17 cellular contexts compared by ENCODE assay signal in genomic region chr21:15000076-15000475, GRCh38.
DNase-seq lines count a peak whose midpoint lies in the region; ATAC-seq and TF ChIP-seq lines count a peak whose summit lies in the region.
"Had no signal": no experiment of that assay in that cellular context is flagged by ENCODE, and none has a peak within 500 bp of the region (broad histone marks: within the 10 kb centered on the region; RNA-seq: fewer than 3 reads in every experiment).

No MANE protein-coding gene starts in this region.

- no peak for ATAC-seq in HG02981 (IDR thresholded peaks at IDR 0.05; ENCODE audit: unreplicated experiment)
- no peak for ATAC-seq in GM21381 (IDR thresholded peaks at IDR 0.05; ENCODE audit: unreplicated experiment)
- ATAC-seq: GM23338 had no signal

- peak overlapping the region in 3 of 5 experiments; percentile 5 to 69 (median 10) for H3K27ac Mint-ChIP-seq in brain
- H3K27ac Mint-ChIP-seq: GM23338; T-helper 2 cell treated with Interferon-gamma antibody and Interleukin-4, amounts not matched to agents 5 μg/mL and 100 μg/mL, for 36 hours had no signal

- H3K4me3 Mint-ChIP-seq in brain = peak overlapping the region in 1 of 5 experiments; percentile 5
- H3K4me3 Mint-ChIP-seq: GM23338; T-helper 2 cell treated with Interferon-gamma antibody and Interleukin-4, amounts not matched to agents 5 μg/mL and 100 μg/mL, for 36 hours had no signal

- H3K9me3 Mint-ChIP-seq in brain = no peaks in the 10 kb centered on the region
- H3K9me3 Mint-ChIP-seq: GM23338; T-helper 2 cell treated with Interferon-gamma antibody and Interleukin-4, amounts not matched to agents 5 μg/mL and 100 μg/mL, for 36 hours had no signal

- TF ChIP-seq CTCF in brain (conservative IDR thresholded peaks at IDR 0.05) = no peak

- DNase-seq in A172 (ENCODE audit: low spot score) (peak; percentile 15), H4 (ENCODE audit: low spot score) (peak; percentile 42), kidney tubule cell (ENCODE audit: low spot score) (peak; percentile 89), NCI-H1694 treated with DMSO at 0.1 percent for 48 hours (lab: John Stamatoyannopoulos, UW) (no peak), globus pallidus (ENCODE audit: low spot score) (no peak)
- DNase-seq: activated CD4-positive, alpha-beta T cell treated with anti-CD3 and anti-CD28 coated beads for 1 hour; activated CD8-positive, alpha-beta memory T cell treated with anti-CD3 and anti-CD28 coated beads, Interleukin-2, amount 50 U/mL, for 48 hours; activated naive CD4-positive, alpha-beta T cell treated with anti-CD3 and anti-CD28 coated beads, Interleukin-2, amount 50 U/mL, for 16 hours; central memory CD4-positive, alpha-beta T cell; NCI-H1092 treated with DMSO at 0.1 percent for 48 hours; posterior cingulate gyrus; SIG-M5 had no signal

- no peaks in the 10 kb centered on the region for H3K27me3 Mint-ChIP-seq in brain

- peaks cover 20% of the 10 kb centered on the region for H3K36me3 Mint-ChIP-seq in brain

- H3K4me1 Mint-ChIP-seq in brain = peaks cover 73% of the 10 kb centered on the region

Comparison
In these comparisons a context has a peak if more than half of its experiments do, and no peak if none do; other contexts are left out.
1. DNase-seq: peak in A172 (single experiment), H4 (single experiment) and kidney tubule cell (single experiment); none in NCI-H1694 treated with DMSO at 0.1 percent for 48 hours (single experiment) and globus pallidus (single experiment).